1 cellular context compared by ENCODE assay signal in genomic region chr1:38006008-38006828, GRCh38.
TF ChIP-seq lines count a peak whose summit lies in the region.

No MANE protein-coding gene starts in this region.

TF ChIP-seq in HepG2, 621 proteins besides CTCF, POLR2A, EP300 and RAD21:
- TF ChIP-seq ZBTB2 (CRISPR knock-in tag; IDR thresholded peaks at IDR 0.05; ENCODE audit: low read depth), result no peak
- 0 out of 2 replicates have a peak, but pooled peaks have one; percentile 7 for TF ChIP-seq ZNF607 (CRISPR knock-in tag; IDR thresholded peaks at IDR 0.05; ENCODE audit: borderline replicate concordance)
- peak; percentile 51 for TF ChIP-seq PAXIP1 (CRISPR knock-in tag; conservative IDR thresholded peaks at IDR 0.05)
- TF ChIP-seq NR2F6 (IDR thresholded peaks at IDR 0.05), result 0 out of 2 replicates have a peak, but pooled peaks have one; percentile 39
- TF ChIP-seq NR2F6 (CRISPR knock-in tag; IDR thresholded peaks at IDR 0.05), result no peak
- no peak for TF ChIP-seq TBX2 (CRISPR knock-in tag; IDR thresholded peaks at IDR 0.05; ENCODE audit: borderline replicate concordance)
- no peak for TF ChIP-seq MYPOP (CRISPR knock-in tag; IDR thresholded peaks at IDR 0.05)
- peak; percentile 65; the same call in 1 of the 2 replicates for TF ChIP-seq ZNF263 (CRISPR knock-in tag; IDR thresholded peaks at IDR 0.05)
- TF ChIP-seq ZFP91 (CRISPR knock-in tag; IDR thresholded peaks at IDR 0.05; ENCODE audit: borderline replicate concordance), result peak; percentile 3; the same call in 1 of the 2 replicates
- no peak for TF ChIP-seq ARID4A (CRISPR knock-in tag; IDR thresholded peaks at IDR 0.05; ENCODE audit: borderline replicate concordance)
- TF ChIP-seq ZNF572 (CRISPR knock-in tag; IDR thresholded peaks at IDR 0.05), result 0 out of 2 replicates have a peak, but pooled peaks have one; percentile 36
